Comparison of ENCODE assay signal across 1 cellular context in the genomic region with DNA sequence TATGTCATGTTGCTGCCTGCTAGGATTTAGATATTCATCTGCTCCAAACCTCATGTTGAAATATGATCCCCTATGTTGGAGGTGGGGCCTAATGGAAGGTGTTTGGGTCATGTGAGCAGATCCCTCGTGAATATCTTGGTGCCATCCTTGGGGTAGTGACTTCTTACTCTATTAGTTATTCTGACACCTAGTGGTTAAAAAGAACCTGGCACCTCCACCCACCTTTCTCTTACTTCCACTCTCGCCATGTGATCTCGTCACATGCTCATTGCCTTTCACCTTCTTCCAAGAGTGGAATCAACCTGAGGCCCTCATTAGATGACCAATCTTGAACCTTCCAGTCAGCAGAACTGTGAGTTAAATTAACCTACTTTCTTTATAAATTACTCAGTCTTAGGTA.
TF ChIP-seq lines count a peak whose summit lies in the region.

No MANE protein-coding gene starts in this region.

TF ChIP-seq in HepG2, 621 proteins besides CTCF, POLR2A, EP300 and RAD21 (continued from another document):
- TF ChIP-seq, protein P1, sequence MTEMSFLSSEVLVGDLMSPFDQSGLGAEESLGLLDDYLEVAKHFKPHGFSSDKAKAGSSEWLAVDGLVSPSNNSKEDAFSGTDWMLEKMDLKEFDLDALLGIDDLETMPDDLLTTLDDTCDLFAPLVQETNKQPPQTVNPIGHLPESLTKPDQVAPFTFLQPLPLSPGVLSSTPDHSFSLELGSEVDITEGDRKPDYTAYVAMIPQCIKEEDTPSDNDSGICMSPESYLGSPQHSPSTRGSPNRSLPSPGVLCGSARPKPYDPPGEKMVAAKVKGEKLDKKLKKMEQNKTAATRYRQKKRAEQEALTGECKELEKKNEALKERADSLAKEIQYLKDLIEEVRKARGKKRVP (CRISPR knock-in tag; IDR thresholded peaks at IDR 0.05), result no peak
- TF ChIP-seq ZNF841 (CRISPR knock-in tag; IDR thresholded peaks at IDR 0.05; ENCODE audit: borderline replicate concordance) (no peak), MEF2D (CRISPR knock-in tag; IDR thresholded peaks at IDR 0.05) (no peak), HMG20B (CRISPR knock-in tag; conservative IDR thresholded peaks at IDR 0.05) (no peak), ZNF557 (CRISPR knock-in tag; IDR thresholded peaks at IDR 0.05) (no peak), ZNF343 (CRISPR knock-in tag; IDR thresholded peaks at IDR 0.05) (no peak)
- TF ChIP-seq, protein P2, sequence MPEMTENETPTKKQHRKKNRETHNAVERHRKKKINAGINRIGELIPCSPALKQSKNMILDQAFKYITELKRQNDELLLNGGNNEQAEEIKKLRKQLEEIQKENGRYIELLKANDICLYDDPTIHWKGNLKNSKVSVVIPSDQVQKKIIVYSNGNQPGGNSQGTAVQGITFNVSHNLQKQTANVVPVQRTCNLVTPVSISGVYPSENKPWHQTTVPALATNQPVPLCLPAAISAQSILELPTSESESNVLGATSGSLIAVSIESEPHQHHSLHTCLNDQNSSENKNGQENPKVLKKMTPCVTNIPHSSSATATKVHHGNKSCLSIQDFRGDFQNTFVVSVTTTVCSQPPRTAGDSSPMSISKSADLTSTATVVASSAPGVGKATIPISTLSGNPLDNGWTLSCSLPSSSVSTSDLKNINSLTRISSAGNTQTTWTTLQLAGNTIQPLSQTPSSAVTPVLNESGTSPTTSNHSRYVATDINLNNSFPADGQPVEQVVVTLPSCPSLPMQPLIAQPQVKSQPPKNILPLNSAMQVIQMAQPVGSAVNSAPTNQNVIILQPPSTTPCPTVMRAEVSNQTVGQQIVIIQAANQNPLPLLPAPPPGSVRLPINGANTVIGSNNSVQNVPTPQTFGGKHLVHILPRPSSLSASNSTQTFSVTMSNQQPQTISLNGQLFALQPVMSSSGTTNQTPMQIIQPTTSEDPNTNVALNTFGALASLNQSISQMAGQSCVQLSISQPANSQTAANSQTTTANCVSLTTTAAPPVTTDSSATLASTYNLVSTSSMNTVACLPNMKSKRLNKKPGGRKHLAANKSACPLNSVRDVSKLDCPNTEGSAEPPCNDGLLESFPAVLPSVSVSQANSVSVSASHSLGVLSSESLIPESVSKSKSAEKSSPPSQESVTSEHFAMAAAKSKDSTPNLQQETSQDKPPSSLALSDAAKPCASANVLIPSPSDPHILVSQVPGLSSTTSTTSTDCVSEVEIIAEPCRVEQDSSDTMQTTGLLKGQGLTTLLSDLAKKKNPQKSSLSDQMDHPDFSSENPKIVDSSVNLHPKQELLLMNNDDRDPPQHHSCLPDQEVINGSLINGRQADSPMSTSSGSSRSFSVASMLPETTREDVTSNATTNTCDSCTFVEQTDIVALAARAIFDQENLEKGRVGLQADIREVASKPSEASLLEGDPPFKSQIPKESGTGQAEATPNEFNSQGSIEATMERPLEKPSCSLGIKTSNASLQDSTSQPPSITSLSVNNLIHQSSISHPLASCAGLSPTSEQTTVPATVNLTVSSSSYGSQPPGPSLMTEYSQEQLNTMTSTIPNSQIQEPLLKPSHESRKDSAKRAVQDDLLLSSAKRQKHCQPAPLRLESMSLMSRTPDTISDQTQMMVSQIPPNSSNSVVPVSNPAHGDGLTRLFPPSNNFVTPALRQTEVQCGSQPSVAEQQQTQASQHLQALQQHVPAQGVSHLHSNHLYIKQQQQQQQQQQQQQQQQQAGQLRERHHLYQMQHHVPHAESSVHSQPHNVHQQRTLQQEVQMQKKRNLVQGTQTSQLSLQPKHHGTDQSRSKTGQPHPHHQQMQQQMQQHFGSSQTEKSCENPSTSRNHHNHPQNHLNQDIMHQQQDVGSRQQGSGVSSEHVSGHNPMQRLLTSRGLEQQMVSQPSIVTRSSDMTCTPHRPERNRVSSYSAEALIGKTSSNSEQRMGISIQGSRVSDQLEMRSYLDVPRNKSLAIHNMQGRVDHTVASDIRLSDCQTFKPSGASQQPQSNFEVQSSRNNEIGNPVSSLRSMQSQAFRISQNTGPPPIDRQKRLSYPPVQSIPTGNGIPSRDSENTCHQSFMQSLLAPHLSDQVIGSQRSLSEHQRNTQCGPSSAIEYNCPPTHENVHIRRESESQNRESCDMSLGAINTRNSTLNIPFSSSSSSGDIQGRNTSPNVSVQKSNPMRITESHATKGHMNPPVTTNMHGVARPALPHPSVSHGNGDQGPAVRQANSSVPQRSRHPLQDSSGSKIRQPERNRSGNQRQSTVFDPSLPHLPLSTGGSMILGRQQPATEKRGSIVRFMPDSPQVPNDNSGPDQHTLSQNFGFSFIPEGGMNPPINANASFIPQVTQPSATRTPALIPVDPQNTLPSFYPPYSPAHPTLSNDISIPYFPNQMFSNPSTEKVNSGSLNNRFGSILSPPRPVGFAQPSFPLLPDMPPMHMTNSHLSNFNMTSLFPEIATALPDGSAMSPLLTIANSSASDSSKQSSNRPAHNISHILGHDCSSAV (CRISPR knock-in tag; IDR thresholded peaks at IDR 0.05; ENCODE audit: borderline replicate concordance), result no peak
TF ChIP-seq in HepG2: peak in this region for 2.
